ENCODE assay signal across 1 cellular context in genomic region chr1:165886193-165886592, GRCh38.
TF ChIP-seq lines count a peak whose summit lies in the region.

No MANE protein-coding gene starts in this region.

TF ChIP-seq in GM23338, 12 proteins besides CTCF, POLR2A, EP300 and RAD21 (continued from another document):
- TF ChIP-seq ETS1 (IDR thresholded peaks at IDR 0.05) (no peak), POLR2AphosphoS5 (IDR thresholded peaks at IDR 0.05; ENCODE audit: low read depth) (no peak), NANOG (IDR thresholded peaks at IDR 0.05; ENCODE audit: borderline replicate concordance) (no peak), EZH2 (IDR thresholded peaks at IDR 0.05; ENCODE audit: low read depth, unreplicated experiment) (no peak), JUNB (IDR thresholded peaks at IDR 0.05; ENCODE audit: unreplicated experiment) (no peak), STAT1 (IDR thresholded peaks at IDR 0.05; ENCODE audit: unreplicated experiment) (no peak)
